Comparison of ENCODE assay signal across 8 cellular contexts in the genomic region with DNA sequence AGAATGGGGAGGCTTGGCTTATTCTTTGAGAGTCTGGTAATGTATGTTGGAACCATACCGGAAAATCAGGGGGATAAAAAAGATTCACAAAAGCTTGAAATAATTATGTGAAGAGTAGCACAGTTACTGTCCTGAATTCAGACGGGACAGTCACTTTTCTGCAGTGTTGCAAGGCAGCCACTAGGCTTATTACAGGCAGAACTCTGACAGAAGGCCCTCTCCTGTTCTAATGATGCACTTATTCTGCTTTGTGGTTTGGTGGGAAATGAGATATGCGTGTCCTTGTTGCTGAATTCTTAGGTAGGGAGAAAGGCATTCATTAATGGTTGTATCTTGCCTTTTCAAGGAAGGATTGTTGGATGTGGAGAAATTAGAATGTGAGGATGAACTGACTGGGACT. TPM values are rescaled to one million over a fixed set of nuclear protein-coding genes. Genes with fewer than 3 reads are reported as not detected.
DNase-seq lines count a peak whose midpoint lies in the region; ATAC-seq and TF ChIP-seq lines count a peak whose summit lies in the region.

No MANE protein-coding gene starts in this region.

- intact Hi-C loops in psoas muscle (cut with DNase I), result no loop called here

- ATAC-seq in GM18909 (IDR thresholded peaks at IDR 0.05; ENCODE audit: poor library complexity, unreplicated experiment) (peak; percentile 91), HG03354 (IDR thresholded peaks at IDR 0.05; ENCODE audit: poor library complexity, severe bottlenecking, unreplicated experiment) (peak; percentile 93), psoas muscle (no peak), HG03571 (IDR thresholded peaks at IDR 0.05; ENCODE audit: unreplicated experiment) (no peak)

- DNase-seq in AG04450 (ENCODE audit: low read depth, low spot score) (no peak), astrocyte of the spinal cord (ENCODE audit: low read depth, low spot score) (peak; percentile 74), psoas muscle (no peak), activated T-cell treated with anti-CD3 and anti-CD28 coated beads for 4 hours (no peak), mesenteric fat pad (ENCODE audit: low spot score) (no peak)

- no peaks in the 10 kb centered on the region for H3K4me1 ChIP-seq in psoas muscle

- CTCF ChIA-PET in AG04450 (lab: Charles Lee), result interaction anchor here (1.2 to 4.5 kb wide), 5 partner anchors 9 to 392 kb away, joined by 3 to 23 read pairs (median 9); a partner anchor contains a TSS

- in situ Hi-C loops in astrocyte of the spinal cord (cut with HindIII; ENCODE audit: low sequenced_read_pairs), result no loop called here

- no peaks in the 10 kb centered on the region for H3K27me3 ChIP-seq in AG04450 (ENCODE audit: control insufficient read depth, insufficient read depth, low read length)
- no peaks in the 10 kb centered on the region for H3K27me3 ChIP-seq in psoas muscle (ENCODE audit: insufficient read depth in 3 of 3, low read length in 2 of 3)

- 26 to 45% (median 33%) methylated on average over 3 of the region's 3 CpGs for WGBS in psoas muscle, 3 donors

- no peak overlapping the region for H3K27ac ChIP-seq in AG04450 (ENCODE audit: low read depth, low read length)
- H3K27ac ChIP-seq in psoas muscle, result no peak overlapping the region

- no peaks in the 10 kb centered on the region for H3K9me3 ChIP-seq in AG04450 (ENCODE audit: control insufficient read depth, insufficient read depth, low read length)
- no peaks in the 10 kb centered on the region for H3K9me3 ChIP-seq in psoas muscle

- no peak overlapping the region for H3K4me3 ChIP-seq in AG04450 (ENCODE audit: low read depth, low read length)
- no peak overlapping the region for H3K4me3 ChIP-seq in astrocyte of the spinal cord (ENCODE audit: low read depth, low read length)
- H3K4me3 ChIP-seq in psoas muscle, result no peak overlapping the region

- H3K36me3 ChIP-seq in psoas muscle (ENCODE audit: insufficient read depth in 1 of 2, low read depth in 1 of 2), result no peaks in the 10 kb centered on the region

- peak; percentile 43 for TF ChIP-seq CTCF in AG04450 (IDR thresholded peaks at IDR 0.05; ENCODE audit: low read depth, low read length)
- peak; percentile 59 for TF ChIP-seq CTCF in astrocyte of the spinal cord (IDR thresholded peaks at IDR 0.05; ENCODE audit: low read depth, low read length)
- peak; percentile 11 for TF ChIP-seq CTCF in psoas muscle (IDR thresholded peaks at IDR 0.05)

- POLR2A ChIA-PET in AG04450 (lab: Yijun Ruan, JAX), result no interaction called here

RNA-seq across cellular contexts. Expression of a gene that starts 37.2 kb away (rescaled TPM):
- polyA plus RNA-seq in AG04450 (2011; rRNA removed) (18.7 and 25.0 TPM in 2 replicates), psoas muscle (1 to 10 TPM; 2.7 to 3.8 (median 3.6) TPM)
- polyA minus RNA-seq in AG04450 (2011; rRNA and poly(A)+ RNA removed), result 14.4 and 18.6 TPM in 2 replicates
- total RNA-seq in psoas muscle (1 to 10 TPM; 3.6 to 7.7 (median 4.4) TPM), mesenteric fat pad (5.0 TPM)

Comparison
In these comparisons a context has a peak if more than half of its experiments do, and no peak if none do; other contexts are left out.
1. ATAC-seq: peak in GM18909 (single experiment) and HG03354 (single experiment); none in psoas muscle (0 of 4) and HG03571 (single experiment).
2. Peak in every context shown above with its lines, with median percentiles within 50 percentile points of each other: CTCF ChIP-seq.